ENCODE assay signal across 11 cellular contexts in genomic region chr22:39360242-39360641, GRCh38.
"Had no signal": no experiment of that assay in that cellular context is flagged by ENCODE, and none has a peak within 500 bp of the region (broad histone marks: within the 10 kb centered on the region; RNA-seq: fewer than 3 reads in every experiment).

No MANE protein-coding gene starts in this region.

- H3K27ac ChIP-seq: right atrium auricular region had no signal

- H3K4me2 ChIP-seq: smooth muscle cell had no signal

- FAIRE-seq: frontal cortex, kidney had no signal

- DNase-seq: activated CD4-positive, alpha-beta T cell treated with anti-CD3 and anti-CD28 coated beads, Interleukin-2, amount 50 U/mL, for 48 hours; activated CD8-positive, alpha-beta memory T cell treated with anti-CD3 and anti-CD28 coated beads, Interleukin-2, amount 10 ng/mL, durations not matched to agents 7 days and 5 days; activated gamma-delta T cell; activated T-cell treated with anti-CD3 and anti-CD28 coated beads, Interleukin-2, amount 50 U/mL, for 4 hours; amygdala; kidney; left ventricle myocardium superior; trophoblast cell had no signal

- H3K9me3 ChIP-seq: right atrium auricular region had no signal

- ATAC-seq: activated CD8-positive, alpha-beta memory T cell treated with anti-CD3 and anti-CD28 coated beads, Interleukin-2, amount 10 ng/mL, durations not matched to agents 7 days and 5 days; activated T-cell treated with anti-CD3 and anti-CD28 coated beads, Interleukin-2, amount 50 U/mL, for 4 hours; left ventricle myocardium superior had no signal

- H3K4me3 ChIP-seq: right atrium auricular region, smooth muscle cell had no signal

- H3K36me3 ChIP-seq: right atrium auricular region had no signal

- H3K27me3 ChIP-seq: right atrium auricular region had no signal
